In the genomic region with DNA sequence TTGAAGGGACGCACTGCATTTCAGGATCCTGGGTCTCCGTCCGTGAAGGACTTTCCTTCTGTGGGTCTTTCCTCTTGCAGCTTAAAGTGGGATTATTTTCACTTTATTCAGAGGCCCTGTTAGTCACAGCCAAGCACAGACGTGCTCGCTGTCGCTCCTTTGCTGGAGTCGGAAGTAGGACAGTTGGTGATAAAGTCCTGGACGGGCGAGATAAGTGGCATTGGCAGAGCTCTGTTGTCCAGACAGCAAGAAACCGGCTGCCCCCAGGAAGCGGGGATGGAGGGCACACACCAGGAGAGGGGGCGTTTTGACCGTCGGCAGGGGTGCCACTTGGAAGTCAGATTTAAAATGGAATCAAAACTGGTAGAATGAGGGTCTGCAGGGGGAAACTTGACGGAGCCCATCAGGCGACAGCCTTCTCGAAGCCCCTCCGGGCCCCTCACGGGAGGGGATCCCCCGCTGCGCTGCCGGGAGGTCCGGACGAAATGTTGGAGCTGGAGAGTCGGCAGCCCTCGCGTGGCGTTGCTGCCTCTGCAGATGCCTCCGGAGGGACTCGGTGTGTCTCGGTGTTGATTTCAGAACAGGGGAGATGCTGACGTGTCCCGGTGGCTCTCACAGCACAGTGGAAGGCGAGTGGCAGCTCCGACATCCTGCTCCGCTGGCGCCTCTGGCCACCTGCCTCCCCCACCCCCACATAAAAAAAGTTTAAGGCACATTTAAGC, we compare ENCODE assay signal across 9 cellular contexts.
A peak's percentile ranks its signal among the peaks of the same experiment; 100 is the strongest.
DNase-seq lines count a peak whose midpoint lies in the region; ATAC-seq, FAIRE-seq and TF ChIP-seq lines count a peak whose summit lies in the region.
"Had no signal": no experiment of that assay in that cellular context is flagged by ENCODE, and none has a peak within 500 bp of the region (broad histone marks: within the 10 kb centered on the region; RNA-seq: fewer than 3 reads in every experiment).

No MANE protein-coding gene starts in this region.

- no peak overlapping the region for H3K27ac Mint-ChIP-seq in osteocyte (ENCODE audit: unreplicated experiment)

- H4K8ac ChIP-seq in H1 (ENCODE audit: extremely low read depth, insufficient read depth, low read length), result no peak overlapping the region; the same call in 1 of the 2 replicates

- no peaks in the 10 kb centered on the region for H3K36me3 Mint-ChIP-seq in osteocyte (ENCODE audit: unreplicated experiment)

- peaks cover 4% of the 10 kb centered on the region for H3K27me3 Mint-ChIP-seq in osteocyte (ENCODE audit: unreplicated experiment)

- no peak overlapping the region for H2BK15ac ChIP-seq in H1 (ENCODE audit: low read length)

- no peak overlapping the region for H2BK120ac ChIP-seq in H1 (replicated peaks; ENCODE audit: low read depth, low read length)

- 84% methylated on average over 32 of the region's 37 CpGs; no CpG with 5 or more reads in 1 of the 2 experiments for WGBS in H1 (ENCODE audit: extremely low coverage in 1 of 2, insufficient coverage in 1 of 2, insufficient read length in 1 of 2, insufficient replicate concordance in 2 of 2, low coverage in 1 of 2, low lambda C conversion rate in 2 of 2, missing lambda C conversion rate in 1 of 2), 2 experiments
- WGBS in esophagus squamous epithelium, 2 donors, result 60 to 78% methylated on average over 16 to 17 of the region's 37 CpGs

- no peak overlapping the region for H3K56ac ChIP-seq in H1 (replicated peaks; ENCODE audit: insufficient read length, low read depth, low read length)

- H3K4me3 Mint-ChIP-seq in osteocyte (ENCODE audit: unreplicated experiment), result no peak overlapping the region

- H3K4me2 ChIP-seq in H1 (ENCODE audit: insufficient read depth in 1 of 2, low read depth in 2 of 2, low read length in 2 of 2), result no peak overlapping the region

- TF ChIP-seq EP300 in H1 (IDR thresholded peaks at IDR 0.05; ENCODE audit: borderline replicate concordance in 1 of 2, low read depth in 2 of 2, low read length in 2 of 2), result no peak

- no peaks in the 10 kb centered on the region for H3K79me2 ChIP-seq in H1 (ENCODE audit: control insufficient read depth in 1 of 2, insufficient read depth in 2 of 2, low read length in 2 of 2)

- no peaks in the 10 kb centered on the region for H4K20me1 ChIP-seq in H1 (replicated peaks in 1 of 2; ENCODE audit: control insufficient read depth in 1 of 2, insufficient read depth in 2 of 2, low read length in 2 of 2)

- H3K27ac ChIP-seq in H1 (ENCODE audit: low read depth, low read length) (no peak overlapping the region), esophagus squamous epithelium (no peak overlapping the region)
- H3K27ac ChIP-seq: brain microvascular endothelial cell had no signal

- H2BK5ac ChIP-seq in H1 (ENCODE audit: low read depth, low read length), result no peak overlapping the region

- no peak overlapping the region for H4K91ac ChIP-seq in H1 (replicated peaks; ENCODE audit: insufficient read length, low read length)

- ATAC-seq in omental fat pad (ENCODE audit: low FRiP score), result no peak

- no peak overlapping the region for H3K18ac ChIP-seq in H1 (ENCODE audit: extremely low read depth, low read length)

- POLR2A ChIA-PET in H1 (lab: Charles Lee; ENCODE audit: partially characterized antibody), result no interaction called here

- H2AK5ac ChIP-seq in H1 (ENCODE audit: low read depth, low read length), result no peak overlapping the region

- peaks cover 6% of the 10 kb centered on the region for H3K4me1 Mint-ChIP-seq in osteocyte (ENCODE audit: unreplicated experiment)

- H3K4me3 ChIP-seq in H1 (ENCODE audit: extremely low read depth in 1 of 4, insufficient read depth in 2 of 4, low read depth in 3 of 4, low read length in 4 of 4), result no peak overlapping the region
- no peak overlapping the region for H3K4me3 ChIP-seq in esophagus squamous epithelium

- H3K4ac ChIP-seq in H1 (replicated peaks; ENCODE audit: insufficient read length, low read depth, low read length), result no peak overlapping the region

- no peak overlapping the region for H3K9ac ChIP-seq in H1 (replicated peaks in 1 of 4; ENCODE audit: extremely low read depth in 1 of 4, low read depth in 3 of 4, low read length in 3 of 4)

- H3K14ac ChIP-seq in H1 (ENCODE audit: insufficient read length), result no peak overlapping the region

- no peak for TF ChIP-seq RAD21 in H1 (IDR thresholded peaks at IDR 0.05 in 1 of 2, conservative IDR thresholded peaks at IDR 0.05 in 1 of 2; ENCODE audit: low read depth in 2 of 2, low read length in 2 of 2)

- H3K23ac ChIP-seq in H1 (ENCODE audit: insufficient read length), result no peak overlapping the region

- TF ChIP-seq CTCF in H1 (IDR thresholded peaks at IDR 0.05; ENCODE audit: control extremely low read depth in 1 of 3, insufficient read depth in 1 of 3, low read depth in 1 of 3, low read length in 3 of 3) (no peak), osteocyte (IDR thresholded peaks at IDR 0.05) (no peak), esophagus squamous epithelium (IDR thresholded peaks at IDR 0.05) (no peak), omental fat pad (IDR thresholded peaks at IDR 0.05) (no peak)

- no peak overlapping the region for H2BK20ac ChIP-seq in H1 (ENCODE audit: low read length)

- H4K5ac ChIP-seq in H1 (ENCODE audit: insufficient read length, low read depth, low read length), result no peak overlapping the region

- no peaks in the 10 kb centered on the region for H3K27me3 ChIP-seq in H1 (replicated peaks in 1 of 4; ENCODE audit: control insufficient read depth in 3 of 4, extremely low read depth in 1 of 4, insufficient read depth in 3 of 4, low read length in 3 of 4)
- H3K27me3 ChIP-seq in esophagus squamous epithelium, result no peaks in the 10 kb centered on the region

- CTCF ChIA-PET in H1 (lab: Charles Lee; ENCODE audit: partially characterized antibody), result interaction anchor here (0.5 to 1.5 kb wide), 5 partner anchors 11 to 141 kb away, joined by 3 read pairs; no protein-coding TSS in a partner anchor

- no peaks in the 10 kb centered on the region for H3K79me1 ChIP-seq in H1 (ENCODE audit: low read depth, low read length)

- H3K9me3 ChIP-seq in H1 (ENCODE audit: insufficient read depth in 2 of 2, low read depth in 1 of 2, low read length in 1 of 2), result peaks cover 0 to 3% of the 10 kb centered on the region in 2 experiments; a peak in 1 of 4 replicates
- H3K9me3 ChIP-seq in esophagus squamous epithelium, result no peaks in the 10 kb centered on the region

- no peaks in the 10 kb centered on the region; a peak in 2 of 7 replicates for H3K4me1 ChIP-seq in H1 (replicated peaks in 1 of 4; ENCODE audit: control insufficient read depth in 3 of 4, insufficient read depth in 4 of 4, low read length in 3 of 4)
- H3K4me1 ChIP-seq in esophagus squamous epithelium, result no peaks in the 10 kb centered on the region

- no peak overlapping the region for H2BK12ac ChIP-seq in H1 (ENCODE audit: low read depth, low read length)

- no peak overlapping the region for H2AFZ ChIP-seq in H1 (ENCODE audit: low read length)

- TF ChIP-seq POLR2A in H1 (IDR thresholded peaks at IDR 0.05; ENCODE audit: control extremely low read depth in 1 of 2, low read depth in 2 of 2, low read length in 2 of 2) (no peak), esophagus squamous epithelium (IDR thresholded peaks at IDR 0.05) (no peak)

- no peaks in the 10 kb centered on the region for H3K9me3 Mint-ChIP-seq in osteocyte (ENCODE audit: unreplicated experiment)

- intact Hi-C loops in esophagus squamous epithelium (cut with DNase I), result no loop called here

- H3K23me2 ChIP-seq in H1 (ENCODE audit: low read depth, low read length), result no peaks in the 10 kb centered on the region

- DNase-seq in EH (ENCODE audit: low read depth) (peak; percentile 27), H1 (ENCODE audit: low read depth in 1 of 2, low spot score in 2 of 2) (no peak), osteocyte (ENCODE audit: extremely low spot score, unreplicated experiment) (peak; percentile 82), esophagus squamous epithelium (lab: John Stamatoyannopoulos, UW) (no peak), omental fat pad (ENCODE audit: low spot score) (no peak), AG08396 (ENCODE audit: low spot score) (no peak), NCI-H1092 (lab: John Stamatoyannopoulos, UW) (no peak)
- peak; percentile 37 for DNase-seq in activated CD4-positive, alpha-beta T cell treated with anti-CD3 and anti-CD28 coated beads for 1 hour
- DNase-seq: brain microvascular endothelial cell had no signal

- H3K36me3 ChIP-seq in H1 (ENCODE audit: control insufficient read depth in 2 of 4, insufficient read depth in 4 of 4, low read length in 3 of 4) (no peaks in the 10 kb centered on the region), esophagus squamous epithelium (no peaks in the 10 kb centered on the region)
- H3K36me3 ChIP-seq: brain microvascular endothelial cell had no signal

- FAIRE-seq in H1 (lab: Jason Lieb, UNC), result no peak

TF ChIP-seq in H1, 55 proteins besides CTCF, POLR2A, EP300 and RAD21:
- TF ChIP-seq EGR1 (IDR thresholded peaks at IDR 0.05; ENCODE audit: borderline replicate concordance, low read depth, low read length), result 0 out of 2 replicates have a peak, but pooled peaks have one; percentile 37
- no peak for TF ChIP-seq BACH1 (IDR thresholded peaks at IDR 0.05; ENCODE audit: low read length)

Comparison
In these comparisons a context has a peak if more than half of its experiments do, and no peak if none do; other contexts are left out.
1. DNase-seq: peak in EH (single experiment), activated CD4-positive, alpha-beta T cell treated with anti-CD3 and anti-CD28 coated beads for 1 hour (single experiment) and osteocyte (single experiment); none in H1 (0 of 2), esophagus squamous epithelium (single experiment), omental fat pad (single experiment), AG08396 (single experiment) and NCI-H1092 (single experiment).